In genomic region chr2:134628453-134628852, GRCh38 we compare ENCODE assay signal across 15 cellular contexts.
"Had no signal": no experiment of that assay in that cellular context is flagged by ENCODE, and none has a peak within 500 bp of the region (broad histone marks: within the 10 kb centered on the region; RNA-seq: fewer than 3 reads in every experiment).

No MANE protein-coding gene starts in this region.

- H3K4me1 ChIP-seq: testis, upper lobe of left lung had no signal

- H3K4me3 ChIP-seq: cardiac muscle cell, testis, upper lobe of left lung had no signal

- H3K27ac ChIP-seq: cardiac muscle cell, testis, upper lobe of left lung, WERI-Rb-1 had no signal

- ATAC-seq: left ventricle myocardium superior had no signal

- H3K36me3 ChIP-seq: cardiac muscle cell, upper lobe of left lung, WERI-Rb-1 had no signal

- DNase-seq: activated CD4-positive, alpha-beta memory T cell treated with anti-CD3 and anti-CD28 coated beads for 36 hours; activated naive CD4-positive, alpha-beta T cell; activated naive CD8-positive, alpha-beta T cell treated with anti-CD3 and anti-CD28 coated beads for 36 hours; activated T-cell treated with anti-CD3 and anti-CD28 coated beads for 4 hours; amniotic stem cell; dermis blood vessel endothelial cell; effector memory CD4-positive, alpha-beta T cell; left ventricle myocardium superior; retina; stimulated activated CD4-positive, alpha-beta T cell treated with anti-CD3 and anti-CD28 coated beads, Interleukin-2, amount 100 ng/mL, for 48 hours; testis; upper lobe of left lung; WERI-Rb-1 had no signal

- H3K27ac Mint-ChIP-seq: activated CD4-positive, alpha-beta memory T cell treated with anti-CD3 and anti-CD28 coated beads for 36 hours; activated naive CD8-positive, alpha-beta T cell treated with anti-CD3 and anti-CD28 coated beads for 36 hours; activated T-helper 1 cell treated with anti-CD3 and anti-CD28 coated beads, Interleukin-12 subunit alpha, Interleukin-12 subunit beta, Interleukin-2, Interleukin-4 antibody, amounts not matched to agents 30 ng/mL and 10 ng/mL and 1 ng/mL, durations not matched to agents 14 hours and 24 hours and 36 hours had no signal

- H3K4me3 Mint-ChIP-seq: activated CD4-positive, alpha-beta memory T cell treated with anti-CD3 and anti-CD28 coated beads for 36 hours; activated naive CD8-positive, alpha-beta T cell treated with anti-CD3 and anti-CD28 coated beads for 36 hours; activated T-helper 1 cell treated with anti-CD3 and anti-CD28 coated beads, Interleukin-12 subunit alpha, Interleukin-12 subunit beta, Interleukin-2, Interleukin-4 antibody, amounts not matched to agents 30 ng/mL and 10 ng/mL and 1 ng/mL, durations not matched to agents 14 hours and 24 hours and 36 hours had no signal

- H3K9me3 Mint-ChIP-seq: activated CD4-positive, alpha-beta memory T cell treated with anti-CD3 and anti-CD28 coated beads for 36 hours; activated naive CD8-positive, alpha-beta T cell treated with anti-CD3 and anti-CD28 coated beads for 36 hours; activated T-helper 1 cell treated with anti-CD3 and anti-CD28 coated beads, Interleukin-12 subunit alpha, Interleukin-12 subunit beta, Interleukin-2, Interleukin-4 antibody, amounts not matched to agents 30 ng/mL and 10 ng/mL and 1 ng/mL, durations not matched to agents 14 hours and 24 hours and 36 hours had no signal

- H3K36me3 Mint-ChIP-seq: activated CD4-positive, alpha-beta memory T cell treated with anti-CD3 and anti-CD28 coated beads for 36 hours had no signal

- H3K9me3 ChIP-seq: testis, upper lobe of left lung had no signal
